8 cellular contexts compared by ENCODE assay signal in genomic region chr9:137045294-137046093, GRCh38. TPM values are rescaled to one million over a fixed set of nuclear protein-coding genes. Genes with fewer than 3 reads are reported as not detected.
A peak's percentile ranks its signal among the peaks of the same experiment; 100 is the strongest.
DNase-seq lines count a peak whose midpoint lies in the region; ATAC-seq and TF ChIP-seq lines count a peak whose summit lies in the region.

No MANE protein-coding gene starts in this region.

- no peaks in the 10 kb centered on the region for H3K27me3 ChIP-seq in A673 (replicated peaks; ENCODE audit: insufficient read depth, low read depth, low read length, poor library complexity)
- no peaks in the 10 kb centered on the region; the same call in 1 of the 2 replicates for H3K27me3 ChIP-seq in GM06990 (replicated peaks; ENCODE audit: control insufficient read depth, insufficient read depth, low read length)

- H3K4me1 Mint-ChIP-seq in activated T-helper 1 cell treated with anti-CD3 and anti-CD28 coated beads, Interleukin-12 subunit alpha, Interleukin-12 subunit beta, Interleukin-2, Interleukin-4 antibody, amounts not matched to agents 30 ng/mL and 10 ng/mL and 1 ng/mL, durations not matched to agents 14 hours and 24 hours and 36 hours (ENCODE audit: low read depth), result peaks cover 5% of the 10 kb centered on the region

- H3K4me3 ChIP-seq in A673 (ENCODE audit: low read depth, low read length, poor library complexity, severe bottlenecking), result peak overlapping the region; percentile 76
- H3K4me3 ChIP-seq in GM06990 (replicated peaks; ENCODE audit: low read depth, low read length), result peak overlapping the region; percentile 22; the same call in 1 of the 2 replicates
- peak overlapping the region; percentile 65 for H3K4me3 ChIP-seq in skeletal muscle cell (ENCODE audit: low read depth, low read length)

- peak overlapping the region; percentile 25 for H3K27ac ChIP-seq in A673 (ENCODE audit: low read depth, low read length, poor library complexity, severe bottlenecking)

- H3K27ac Mint-ChIP-seq in activated T-helper 1 cell treated with anti-CD3 and anti-CD28 coated beads, Interleukin-12 subunit alpha, Interleukin-12 subunit beta, Interleukin-2, Interleukin-4 antibody, amounts not matched to agents 30 ng/mL and 10 ng/mL and 1 ng/mL, durations not matched to agents 14 hours and 24 hours and 36 hours, result peak overlapping the region; percentile 44

- peaks cover 31% of the 10 kb centered on the region for H3K4me1 ChIP-seq in A673 (ENCODE audit: insufficient read depth, low read length, poor library complexity, severe bottlenecking)

- H3K36me3 Mint-ChIP-seq in activated T-helper 1 cell treated with anti-CD3 and anti-CD28 coated beads, Interleukin-12 subunit alpha, Interleukin-12 subunit beta, Interleukin-2, Interleukin-4 antibody, amounts not matched to agents 30 ng/mL and 10 ng/mL and 1 ng/mL, durations not matched to agents 14 hours and 24 hours and 36 hours (ENCODE audit: low read depth), result no peaks in the 10 kb centered on the region

- no peaks in the 10 kb centered on the region for H3K9me3 ChIP-seq in A673 (ENCODE audit: low read depth, low read length, poor library complexity, severe bottlenecking)

- DNase-seq in A673 (ENCODE audit: low spot score) (peak; percentile 51), GM06990 (ENCODE audit: extremely low read depth, insufficient read length) (no peak), left ventricle myocardium superior (peak; percentile 73), skeletal muscle cell (ENCODE audit: low read depth) (no peak), occipital lobe (lab: John Stamatoyannopoulos, UW) (no peak), pons (ENCODE audit: low spot score) (no peak)
- DNase-seq in activated T-helper 1 cell treated with anti-CD3 and anti-CD28 coated beads, Interleukin-12 subunit alpha, Interleukin-12 subunit beta, Interleukin-2, Interleukin-4 antibody, amounts not matched to agents 30 ng/mL and 10 ng/mL and 1 ng/mL, durations not matched to agents 14 hours and 24 hours and 36 hours (ENCODE audit: low spot score), result no peak

- CTCF ChIA-PET in A673 (lab: Charles Lee), result interaction anchor here (1.2 kb wide), 1 partner anchor 10 kb away, joined by 3 read pairs; no protein-coding TSS in a partner anchor

- H3K27me3 Mint-ChIP-seq in activated T-helper 1 cell treated with anti-CD3 and anti-CD28 coated beads, Interleukin-12 subunit alpha, Interleukin-12 subunit beta, Interleukin-2, Interleukin-4 antibody, amounts not matched to agents 30 ng/mL and 10 ng/mL and 1 ng/mL, durations not matched to agents 14 hours and 24 hours and 36 hours (ENCODE audit: insufficient read depth), result peaks cover 26% of the 10 kb centered on the region

- TF ChIP-seq CTCF in A673 (conservative IDR thresholded peaks at IDR 0.05; ENCODE audit: low read depth, low read length) (no peak), GM06990 (IDR thresholded peaks at IDR 0.05; ENCODE audit: insufficient read depth, low read length, poor library complexity, severe bottlenecking) (no peak)

- H3K9me3 Mint-ChIP-seq in activated T-helper 1 cell treated with anti-CD3 and anti-CD28 coated beads, Interleukin-12 subunit alpha, Interleukin-12 subunit beta, Interleukin-2, Interleukin-4 antibody, amounts not matched to agents 30 ng/mL and 10 ng/mL and 1 ng/mL, durations not matched to agents 14 hours and 24 hours and 36 hours, result no peaks in the 10 kb centered on the region

- H3K36me3 ChIP-seq in A673 (ENCODE audit: insufficient read depth, low read length, poor library complexity, severe bottlenecking), result peaks cover 7% of the 10 kb centered on the region
- H3K36me3 ChIP-seq in GM06990 (ENCODE audit: control insufficient read depth, insufficient read depth, low read length), result no peaks in the 10 kb centered on the region

- no TSS peak for BruUV-seq in A673 (replicated peaks; lab: Mats Ljungman, UMichigan)

- POLR2A ChIA-PET in A673 (lab: Charles Lee; ENCODE audit: low non-redundant PET), result no interaction called here

- ATAC-seq in left ventricle myocardium superior (peak; percentile 27), GM18868 (IDR thresholded peaks at IDR 0.05; ENCODE audit: unreplicated experiment) (no peak)

- intact Hi-C loops in A673 (cut with micrococcal nuclease; ENCODE audit: unreplicated experiment) (loop anchor here (5.0 kb wide), 2 partner anchors 72 to 192 kb away; no protein-coding TSS in a partner anchor), left ventricle myocardium superior (cut with micrococcal nuclease) (no loop called here)
- intact Hi-C loops in activated T-helper 1 cell treated with anti-CD3 and anti-CD28 coated beads, Interleukin-12 subunit alpha, Interleukin-12 subunit beta, Interleukin-2, Interleukin-4 antibody, amounts not matched to agents 30 ng/mL and 10 ng/mL and 1 ng/mL, durations not matched to agents 14 hours and 24 hours and 36 hours (cut with micrococcal nuclease), result loop anchor here (1.0 to 5.0 kb wide), 5 partner anchors 16 to 198 kb away; partner anchors contain the start of genes PHPT1 and TUBB4B

- H3K4me3 Mint-ChIP-seq in activated T-helper 1 cell treated with anti-CD3 and anti-CD28 coated beads, Interleukin-12 subunit alpha, Interleukin-12 subunit beta, Interleukin-2, Interleukin-4 antibody, amounts not matched to agents 30 ng/mL and 10 ng/mL and 1 ng/mL, durations not matched to agents 14 hours and 24 hours and 36 hours, result peak overlapping the region; percentile 77

RNA-seq across cellular contexts. Expression of gene NPDC1, which starts 0.5 kb away (rescaled TPM):
- total RNA-seq in A673 (2021) (73.9 and 81.4 TPM in 2 replicates), left ventricle myocardium superior (59.0 TPM), occipital lobe (15.3 TPM)
- total RNA-seq in activated T-helper 1 cell treated with anti-CD3 and anti-CD28 coated beads, Interleukin-12 subunit alpha, Interleukin-12 subunit beta, Interleukin-2, Interleukin-4 antibody, amounts not matched to agents 30 ng/mL and 10 ng/mL and 1 ng/mL, durations not matched to agents 14 hours and 24 hours and 36 hours, result 78.2 and 80.1 TPM in 2 replicates

RNA-seq across cellular contexts. Expression of gene ENTPD2, which starts 8.4 kb away (rescaled TPM):
- total RNA-seq in A673 (2021) (not detected in 2 replicates), left ventricle myocardium superior (2.1 TPM), occipital lobe (0.16 TPM)
- not detected in 2 replicates for total RNA-seq in activated T-helper 1 cell treated with anti-CD3 and anti-CD28 coated beads, Interleukin-12 subunit alpha, Interleukin-12 subunit beta, Interleukin-2, Interleukin-4 antibody, amounts not matched to agents 30 ng/mL and 10 ng/mL and 1 ng/mL, durations not matched to agents 14 hours and 24 hours and 36 hours

RNA-seq across cellular contexts. Expression of gene FUT7, which starts 13.6 kb away (rescaled TPM):
- total RNA-seq in A673 (2021), result not detected in 2 replicates
- total RNA-seq in activated T-helper 1 cell treated with anti-CD3 and anti-CD28 coated beads, Interleukin-12 subunit alpha, Interleukin-12 subunit beta, Interleukin-2, Interleukin-4 antibody, amounts not matched to agents 30 ng/mL and 10 ng/mL and 1 ng/mL, durations not matched to agents 14 hours and 24 hours and 36 hours, result 0.16 and 0.22 TPM in 2 replicates
- total RNA-seq in left ventricle myocardium superior, result 0.17 TPM
- total RNA-seq in occipital lobe, result not detected

RNA-seq across cellular contexts. Expression of gene ABCA2, which starts 17.5 kb away (rescaled TPM):
- 27.8 and 38.9 TPM in 2 replicates for total RNA-seq in A673 (2021)
- 25.7 and 26.9 TPM in 2 replicates for total RNA-seq in activated T-helper 1 cell treated with anti-CD3 and anti-CD28 coated beads, Interleukin-12 subunit alpha, Interleukin-12 subunit beta, Interleukin-2, Interleukin-4 antibody, amounts not matched to agents 30 ng/mL and 10 ng/mL and 1 ng/mL, durations not matched to agents 14 hours and 24 hours and 36 hours
- 33.8 TPM for total RNA-seq in left ventricle myocardium superior
- 20.9 TPM for total RNA-seq in occipital lobe

RNA-seq across cellular contexts. Expression of gene SAPCD2, which starts 24.9 kb away (rescaled TPM):
- total RNA-seq in A673 (2021), result 30.6 and 33.7 TPM in 2 replicates
- 23.9 and 25.1 TPM in 2 replicates for total RNA-seq in activated T-helper 1 cell treated with anti-CD3 and anti-CD28 coated beads, Interleukin-12 subunit alpha, Interleukin-12 subunit beta, Interleukin-2, Interleukin-4 antibody, amounts not matched to agents 30 ng/mL and 10 ng/mL and 1 ng/mL, durations not matched to agents 14 hours and 24 hours and 36 hours
- 0.12 TPM for total RNA-seq in left ventricle myocardium superior
- total RNA-seq in occipital lobe, result 1.6 TPM

Comparison
In these comparisons a context has a peak if more than half of its experiments do, and no peak if none do; other contexts are left out.
1. DNase-seq: peak in A673 (single experiment) and left ventricle myocardium superior (single experiment); none in GM06990 (single experiment), activated T-helper 1 cell treated with anti-CD3 and anti-CD28 coated beads, Interleukin-12 subunit alpha, Interleukin-12 subunit beta, Interleukin-2, Interleukin-4 antibody, amounts not matched to agents 30 ng/mL and 10 ng/mL and 1 ng/mL, durations not matched to agents 14 hours and 24 hours and 36 hours (single experiment), skeletal muscle cell (single experiment), occipital lobe (single experiment) and pons (single experiment).
2. H3K4me3 ChIP-seq: peak in every context shown above with its lines; median percentile 76 in A673; 65 in skeletal muscle cell; 22 in GM06990.